11 cellular contexts compared by ENCODE assay signal in genomic region chr1:52057876-52058275, GRCh38. TPM values are rescaled to one million over a fixed set of nuclear protein-coding genes. Genes with fewer than 3 reads are reported as not detected.
A peak's percentile ranks its signal among the peaks of the same experiment; 100 is the strongest.
DNase-seq lines count a peak whose midpoint lies in the region; ATAC-seq and TF ChIP-seq lines count a peak whose summit lies in the region.
"Had no signal": no experiment of that assay in that cellular context is flagged by ENCODE, and none has a peak within 500 bp of the region (broad histone marks: within the 10 kb centered on the region; RNA-seq: fewer than 3 reads in every experiment).

No MANE protein-coding gene starts in this region.

- H3K27me3 Mint-ChIP-seq in stimulated activated naive CD8-positive, alpha-beta T cell treated with anti-CD3 and anti-CD28 coated beads, Interleukin-15, Interleukin-2, amounts not matched to agents 100 ng/mL and 50 ng/mL, for 24 hours, result no peaks in the 10 kb centered on the region
- H3K27me3 Mint-ChIP-seq in activated T-helper 1 cell treated with anti-CD3 and anti-CD28 coated beads, Interleukin-12 subunit alpha, Interleukin-12 subunit beta, Interleukin-2, Interleukin-4 antibody, amounts not matched to agents 30 ng/mL and 10 ng/mL and 1 ng/mL, durations not matched to agents 14 hours and 24 hours and 36 hours (ENCODE audit: insufficient read depth), result no peaks in the 10 kb centered on the region

- ATAC-seq in stimulated activated naive CD8-positive, alpha-beta T cell treated with anti-CD3 and anti-CD28 coated beads, Interleukin-15, Interleukin-2, amounts not matched to agents 100 U/mL and 50 U/mL, for 24 hours, result no peak
- no peak for ATAC-seq in HG02759 (IDR thresholded peaks at IDR 0.05; ENCODE audit: unreplicated experiment)

- H3K4me3 ChIP-seq in iPS-18a (ENCODE audit: low read length), result peak overlapping the region; percentile 99
- peak overlapping the region in 1 of 4 donors; percentile 87 for H3K4me3 ChIP-seq in transverse colon

- H3K9me3 Mint-ChIP-seq in stimulated activated naive CD8-positive, alpha-beta T cell treated with anti-CD3 and anti-CD28 coated beads, Interleukin-15, Interleukin-2, amounts not matched to agents 100 ng/mL and 50 ng/mL, for 24 hours, result no peaks in the 10 kb centered on the region
- H3K9me3 Mint-ChIP-seq in activated T-helper 1 cell treated with anti-CD3 and anti-CD28 coated beads, Interleukin-12 subunit alpha, Interleukin-12 subunit beta, Interleukin-2, Interleukin-4 antibody, amounts not matched to agents 30 ng/mL and 10 ng/mL and 1 ng/mL, durations not matched to agents 14 hours and 24 hours and 36 hours, result no peaks in the 10 kb centered on the region

- in situ Hi-C loops in transverse colon (cut with MboI; ENCODE audit: low pct_ligation_motif_present in 1 of 4, low pct_unique_long_range_greater_than_20kb in 1 of 4, low sequenced_read_pairs in 3 of 4), result no loop called here
- in situ Hi-C loops in GM13976 (cut with MboI; ENCODE audit: low sequenced_read_pairs, unreplicated experiment), result no loop called here

- no peak for TF ChIP-seq POLR2A in transverse colon (IDR thresholded peaks at IDR 0.05)

- TF ChIP-seq CTCF in transverse colon (IDR thresholded peaks at IDR 0.05) (no peak), GM13976 (IDR thresholded peaks at IDR 0.05; ENCODE audit: borderline replicate concordance, control extremely low read depth, extremely low read depth, insufficient read depth, missing control alignments) (no peak)

- TF ChIP-seq EP300 in transverse colon (IDR thresholded peaks at IDR 0.05; ENCODE audit: low read depth), result no peak

- no peak for DNase-seq in stimulated activated naive CD8-positive, alpha-beta T cell treated with anti-CD3 and anti-CD28 coated beads, Interleukin-15, Interleukin-2, amounts not matched to agents 100 U/mL and 50 U/mL, for 24 hours
- DNase-seq in activated T-helper 1 cell treated with anti-CD3 and anti-CD28 coated beads, Interleukin-12 subunit alpha, Interleukin-12 subunit beta, Interleukin-2, Interleukin-4 antibody, amounts not matched to agents 30 ng/mL and 10 ng/mL and 1 ng/mL, durations not matched to agents 14 hours and 24 hours and 36 hours (ENCODE audit: low spot score), result no peak
- no peak for DNase-seq in transverse colon
- DNase-seq in inferior parietal cortex (ENCODE audit: extremely low spot score), result no peak
- DNase-seq in GM13976 (ENCODE audit: low spot score), result no peak
- DNase-seq: aorta, islet precursor cell, SHP77 treated with DMSO at 0.1 percent for 48 hours had no signal

- peaks cover 53% of the 10 kb centered on the region for H3K4me1 Mint-ChIP-seq in stimulated activated naive CD8-positive, alpha-beta T cell treated with anti-CD3 and anti-CD28 coated beads, Interleukin-15, Interleukin-2, amounts not matched to agents 100 ng/mL and 50 ng/mL, for 24 hours (ENCODE audit: low read depth)
- peaks cover 63% of the 10 kb centered on the region for H3K4me1 Mint-ChIP-seq in activated T-helper 1 cell treated with anti-CD3 and anti-CD28 coated beads, Interleukin-12 subunit alpha, Interleukin-12 subunit beta, Interleukin-2, Interleukin-4 antibody, amounts not matched to agents 30 ng/mL and 10 ng/mL and 1 ng/mL, durations not matched to agents 14 hours and 24 hours and 36 hours (ENCODE audit: low read depth)

- H3K27me3 ChIP-seq in iPS-18a (ENCODE audit: control insufficient read depth, insufficient read depth, low read length), result no peaks in the 10 kb centered on the region
- no peaks in the 10 kb centered on the region for H3K27me3 ChIP-seq in transverse colon

- H3K4me3 Mint-ChIP-seq in stimulated activated naive CD8-positive, alpha-beta T cell treated with anti-CD3 and anti-CD28 coated beads, Interleukin-15, Interleukin-2, amounts not matched to agents 100 ng/mL and 50 ng/mL, for 24 hours, result peak overlapping the region; percentile 98
- peak overlapping the region; percentile 100 for H3K4me3 Mint-ChIP-seq in activated T-helper 1 cell treated with anti-CD3 and anti-CD28 coated beads, Interleukin-12 subunit alpha, Interleukin-12 subunit beta, Interleukin-2, Interleukin-4 antibody, amounts not matched to agents 30 ng/mL and 10 ng/mL and 1 ng/mL, durations not matched to agents 14 hours and 24 hours and 36 hours

- H3K36me3 ChIP-seq in iPS-18a (ENCODE audit: control insufficient read depth, low read depth, low read length) (peaks cover 25% of the 10 kb centered on the region), transverse colon (peaks cover 0 to 15% (median 6%) of the 10 kb centered on the region in 4 donors)

- H3K4me1 ChIP-seq in iPS-18a (ENCODE audit: control insufficient read depth, low read depth, low read length) (peaks cover 17% of the 10 kb centered on the region), transverse colon (peaks cover 9 to 47% (median 37%) of the 10 kb centered on the region in 4 donors)

- intact Hi-C loops in activated T-helper 1 cell treated with anti-CD3 and anti-CD28 coated beads, Interleukin-12 subunit alpha, Interleukin-12 subunit beta, Interleukin-2, Interleukin-4 antibody, amounts not matched to agents 30 ng/mL and 10 ng/mL and 1 ng/mL, durations not matched to agents 14 hours and 24 hours and 36 hours (cut with micrococcal nuclease), result loop anchor here (2.0 to 10.0 kb wide), 9 partner anchors 441 to 1994 kb away; partner anchors contain the start of genes CPT2, IFT25, LRRC42 and MAGOH
- intact Hi-C loops in transverse colon (cut with DNase I; ENCODE audit: low total_unique reads), result no loop called here

- H3K9me3 ChIP-seq in iPS-18a (ENCODE audit: control insufficient read depth, low read depth, low read length) (no peaks in the 10 kb centered on the region), transverse colon (no peaks in the 10 kb centered on the region)

- H3K9ac ChIP-seq in iPS-18a (ENCODE audit: low read length), result peak overlapping the region; percentile 99

- peaks cover 46% of the 10 kb centered on the region for H3K36me3 Mint-ChIP-seq in stimulated activated naive CD8-positive, alpha-beta T cell treated with anti-CD3 and anti-CD28 coated beads, Interleukin-15, Interleukin-2, amounts not matched to agents 100 ng/mL and 50 ng/mL, for 24 hours (ENCODE audit: low read depth)
- H3K36me3 Mint-ChIP-seq in activated T-helper 1 cell treated with anti-CD3 and anti-CD28 coated beads, Interleukin-12 subunit alpha, Interleukin-12 subunit beta, Interleukin-2, Interleukin-4 antibody, amounts not matched to agents 30 ng/mL and 10 ng/mL and 1 ng/mL, durations not matched to agents 14 hours and 24 hours and 36 hours (ENCODE audit: low read depth), result peaks cover 24% of the 10 kb centered on the region

- H3K27ac Mint-ChIP-seq in stimulated activated naive CD8-positive, alpha-beta T cell treated with anti-CD3 and anti-CD28 coated beads, Interleukin-15, Interleukin-2, amounts not matched to agents 100 ng/mL and 50 ng/mL, for 24 hours, result peak overlapping the region; percentile 63
- H3K27ac Mint-ChIP-seq in activated T-helper 1 cell treated with anti-CD3 and anti-CD28 coated beads, Interleukin-12 subunit alpha, Interleukin-12 subunit beta, Interleukin-2, Interleukin-4 antibody, amounts not matched to agents 30 ng/mL and 10 ng/mL and 1 ng/mL, durations not matched to agents 14 hours and 24 hours and 36 hours, result peak overlapping the region; percentile 100

- no peak overlapping the region for H3K27ac ChIP-seq in iPS-18a (ENCODE audit: low read length)
- H3K27ac ChIP-seq in transverse colon, result peak overlapping the region in 1 of 4 donors; percentile 92

RNA-seq across cellular contexts. Expression of gene BTF3L4, which starts 1.8 kb away (rescaled TPM):
- 44.9 and 47.5 TPM in 2 replicates for total RNA-seq in activated T-helper 1 cell treated with anti-CD3 and anti-CD28 coated beads, Interleukin-12 subunit alpha, Interleukin-12 subunit beta, Interleukin-2, Interleukin-4 antibody, amounts not matched to agents 30 ng/mL and 10 ng/mL and 1 ng/mL, durations not matched to agents 14 hours and 24 hours and 36 hours
- total RNA-seq in transverse colon, result 10 to 100 TPM in 3 of 4 donors, 1 to 10 TPM in 1; 5.2 to 32.1 (median 14.2) TPM

RNA-seq across cellular contexts. Expression of gene TXNDC12, which starts 2.9 kb away (rescaled TPM):
- 46.0 and 46.7 TPM in 2 replicates for total RNA-seq in activated T-helper 1 cell treated with anti-CD3 and anti-CD28 coated beads, Interleukin-12 subunit alpha, Interleukin-12 subunit beta, Interleukin-2, Interleukin-4 antibody, amounts not matched to agents 30 ng/mL and 10 ng/mL and 1 ng/mL, durations not matched to agents 14 hours and 24 hours and 36 hours
- 100 to 1,000 TPM in 1 of 4 donors, 10 to 100 TPM in 3; 31.4 to 103 (median 35.0) TPM for total RNA-seq in transverse colon

RNA-seq across cellular contexts. Expression of gene KTI12, which starts 24.3 kb away (rescaled TPM):
- total RNA-seq in activated T-helper 1 cell treated with anti-CD3 and anti-CD28 coated beads, Interleukin-12 subunit alpha, Interleukin-12 subunit beta, Interleukin-2, Interleukin-4 antibody, amounts not matched to agents 30 ng/mL and 10 ng/mL and 1 ng/mL, durations not matched to agents 14 hours and 24 hours and 36 hours, result 21.6 and 22.4 TPM in 2 replicates
- 1 to 10 TPM in 3 of 4 donors, not detected in 1; 1.8 to 7.9 (median 7.3) TPM for total RNA-seq in transverse colon
